ENCODE assay signal across 8 cellular contexts in the genomic region with DNA sequence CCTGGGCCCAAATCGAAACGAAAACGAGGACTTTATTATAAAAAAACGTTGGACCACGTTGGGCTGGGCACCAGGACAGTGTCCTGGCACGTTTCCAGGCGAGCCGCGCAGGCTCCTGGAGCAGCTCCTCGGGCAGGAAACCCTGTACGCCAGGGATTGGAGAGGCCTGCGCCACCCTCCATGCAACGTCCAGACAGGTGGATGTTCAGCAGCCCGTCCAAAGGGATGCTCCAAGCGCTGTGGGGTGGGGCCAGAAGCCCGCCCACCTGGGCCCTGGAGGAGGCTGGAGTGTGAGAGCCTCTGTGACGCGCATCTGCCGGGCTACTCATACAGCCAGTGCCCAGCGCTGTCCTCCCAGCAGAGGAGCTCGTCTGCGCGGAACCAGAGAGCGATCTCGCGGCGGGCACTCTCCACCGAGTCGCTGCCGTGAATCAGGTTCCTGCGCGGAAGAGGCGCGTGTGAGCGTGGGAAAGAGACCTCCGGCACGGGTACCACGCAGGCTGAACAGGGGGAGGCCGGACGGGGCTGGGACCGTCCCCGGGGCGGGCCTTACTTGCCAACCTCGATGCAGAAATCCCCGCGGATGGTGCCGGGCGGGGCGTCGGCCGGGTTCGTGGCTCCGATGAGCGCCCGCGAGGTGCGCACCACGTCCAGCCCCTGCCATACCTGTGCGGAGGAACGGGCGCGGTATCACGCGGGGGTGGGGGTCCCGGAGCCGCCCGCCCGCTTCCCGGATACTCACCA. TPM values are rescaled to one million over a fixed set of nuclear protein-coding genes. Genes with fewer than 3 reads are reported as not detected.
DNase-seq lines count a peak whose midpoint lies in the region; ATAC-seq and TF ChIP-seq lines count a peak whose summit lies in the region.

No MANE protein-coding gene starts in this region.

- peak; percentile 48 for DNase-seq in Ammon's horn (ENCODE audit: low spot score)
- peak; percentile 95 for DNase-seq in HT-29 (ENCODE audit: low spot score)
- peak; percentile 30 for DNase-seq in T-helper 22 cell (ENCODE audit: low read depth)
- DNase-seq in caudate nucleus (lab: John Stamatoyannopoulos, UW) = peak in 47 of 61 donors; percentile 13 to 79 (median 51)
- DNase-seq in kidney epithelial cell (ENCODE audit: low read depth) = no peak
- peak in 2 of 3 donors; percentile 39 to 51 for DNase-seq in stimulated activated CD4-positive, alpha-beta T cell treated with anti-CD3 and anti-CD28 coated beads, Interleukin-12 subunit alpha, Interleukin-12 subunit beta, amount 100 ng/mL, for 48 hours (ENCODE audit: low read depth in 2 of 3, low spot score in 1 of 3)

- H3K4me3 ChIP-seq in kidney epithelial cell (ENCODE audit: low read depth, low read length) = peak overlapping the region; percentile 92

- no peak for ATAC-seq in HG03378 (IDR thresholded peaks at IDR 0.05; ENCODE audit: unreplicated experiment)
- no peak for ATAC-seq in HG03354 (IDR thresholded peaks at IDR 0.05; ENCODE audit: poor library complexity, severe bottlenecking, unreplicated experiment)

- no peak for TF ChIP-seq CTCF in kidney epithelial cell (IDR thresholded peaks at IDR 0.05; ENCODE audit: insufficient read depth, low read length, poor library complexity, severe bottlenecking)

- H3K36me3 ChIP-seq in kidney epithelial cell (ENCODE audit: control insufficient read depth, insufficient read depth, low read length) = peaks cover 2% of the 10 kb centered on the region

- H3K27ac ChIP-seq in caudate nucleus (ENCODE audit: low read depth, low read length) = peak overlapping the region; percentile 70

- H3K27me3 ChIP-seq in kidney epithelial cell (ENCODE audit: control insufficient read depth, insufficient read depth, low read length) = no peaks in the 10 kb centered on the region

RNA-seq across cellular contexts. Expression of gene NME3, which starts 0.8 kb away (rescaled TPM):
- total RNA-seq in HT-29 (2014; rRNA removed; shearing (Covaris generic)) = 186 and 224 TPM in 2 replicates
- 44.9 and 45.3 TPM in 2 replicates for total RNA-seq in kidney epithelial cell

RNA-seq across cellular contexts. Expression of gene EME2, which starts 2.1 kb away (rescaled TPM):
- 75.6 and 84.1 TPM in 2 replicates for total RNA-seq in HT-29 (2014; rRNA removed; shearing (Covaris generic))
- 6.8 and 13.6 TPM in 2 replicates for total RNA-seq in kidney epithelial cell

RNA-seq across cellular contexts. Expression of gene MRPS34, which starts 2.4 kb away (rescaled TPM):
- total RNA-seq in HT-29 (2014; rRNA removed; shearing (Covaris generic)) = 355 and 493 TPM in 2 replicates
- 94.9 and 108 TPM in 2 replicates for total RNA-seq in kidney epithelial cell

RNA-seq across cellular contexts. Expression of gene SPSB3, which starts 11.9 kb away (rescaled TPM):
- 96.9 and 102 TPM in 2 replicates for total RNA-seq in HT-29 (2014; rRNA removed; shearing (Covaris generic))
- 60.6 and 78.2 TPM in 2 replicates for total RNA-seq in kidney epithelial cell

RNA-seq across cellular contexts. Expression of gene NUBP2, which starts 12.3 kb away (rescaled TPM):
- 215 and 217 TPM in 2 replicates for total RNA-seq in HT-29 (2014; rRNA removed; shearing (Covaris generic))
- 145 and 187 TPM in 2 replicates for total RNA-seq in kidney epithelial cell
